In the genomic region with DNA sequence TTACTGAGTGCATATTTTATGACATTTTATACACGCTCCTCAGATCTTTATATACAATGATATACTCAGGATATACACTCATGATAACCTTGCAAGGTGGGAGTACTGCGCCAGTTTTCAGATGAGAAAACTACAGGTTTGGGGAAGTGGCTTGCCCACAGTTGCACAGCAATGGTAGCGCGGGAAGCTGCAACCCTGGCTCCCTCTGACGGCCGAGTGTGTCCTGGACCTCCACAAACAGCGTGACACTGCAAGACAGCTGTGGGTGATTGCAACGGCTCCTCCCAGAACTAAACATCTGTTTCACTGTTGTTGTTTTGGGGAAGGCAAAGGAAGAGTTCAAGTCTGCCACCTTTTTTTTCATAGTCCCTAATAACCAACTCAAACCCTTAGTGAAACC, we compare ENCODE assay signal across 1 cellular context.
TF ChIP-seq lines count a peak whose summit lies in the region.

No MANE protein-coding gene starts in this region.

TF ChIP-seq in K562, 482 proteins besides CTCF, POLR2A, EP300 and RAD21 (continued from another document and continues in another):
- TF ChIP-seq, protein P1, sequence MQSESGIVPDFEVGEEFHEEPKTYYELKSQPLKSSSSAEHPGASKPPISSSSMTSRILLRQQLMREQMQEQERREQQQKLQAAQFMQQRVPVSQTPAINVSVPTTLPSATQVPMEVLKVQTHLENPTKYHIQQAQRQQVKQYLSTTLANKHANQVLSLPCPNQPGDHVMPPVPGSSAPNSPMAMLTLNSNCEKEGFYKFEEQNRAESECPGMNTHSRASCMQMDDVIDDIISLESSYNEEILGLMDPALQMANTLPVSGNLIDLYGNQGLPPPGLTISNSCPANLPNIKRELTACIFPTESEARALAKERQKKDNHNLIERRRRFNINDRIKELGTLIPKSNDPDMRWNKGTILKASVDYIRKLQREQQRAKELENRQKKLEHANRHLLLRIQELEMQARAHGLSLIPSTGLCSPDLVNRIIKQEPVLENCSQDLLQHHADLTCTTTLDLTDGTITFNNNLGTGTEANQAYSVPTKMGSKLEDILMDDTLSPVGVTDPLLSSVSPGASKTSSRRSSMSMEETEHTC (IDR thresholded peaks at IDR 0.05), result no peak
- no peak for TF ChIP-seq ZNF79 (CRISPR knock-in tag; IDR thresholded peaks at IDR 0.05; ENCODE audit: low read depth)
- TF ChIP-seq, protein P2, sequence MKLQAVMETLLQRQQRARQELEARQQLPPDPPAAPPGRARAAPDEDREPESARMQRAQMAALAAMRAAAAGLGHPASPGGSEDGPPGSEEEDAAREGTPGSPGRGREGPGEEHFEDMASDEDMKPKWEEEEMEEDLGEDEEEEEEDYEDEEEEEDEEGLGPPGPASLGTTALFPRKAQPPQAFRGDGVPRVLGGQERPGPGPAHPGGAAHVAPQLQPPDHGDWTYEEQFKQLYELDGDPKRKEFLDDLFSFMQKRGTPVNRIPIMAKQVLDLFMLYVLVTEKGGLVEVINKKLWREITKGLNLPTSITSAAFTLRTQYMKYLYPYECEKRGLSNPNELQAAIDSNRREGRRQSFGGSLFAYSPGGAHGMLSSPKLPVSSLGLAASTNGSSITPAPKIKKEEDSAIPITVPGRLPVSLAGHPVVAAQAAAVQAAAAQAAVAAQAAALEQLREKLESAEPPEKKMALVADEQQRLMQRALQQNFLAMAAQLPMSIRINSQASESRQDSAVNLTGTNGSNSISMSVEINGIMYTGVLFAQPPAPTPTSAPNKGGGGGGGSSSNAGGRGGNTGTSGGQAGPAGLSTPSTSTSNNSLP (IDR thresholded peaks at IDR 0.05; ENCODE audit: borderline replicate concordance, low read depth, low read length), result no peak
- TF ChIP-seq PURB (CRISPR knock-in tag; IDR thresholded peaks at IDR 0.05; ENCODE audit: low read depth), result no peak
- no peak for TF ChIP-seq CAMTA2 (CRISPR knock-in tag; conservative IDR thresholded peaks at IDR 0.05)
- TF ChIP-seq YY1 (IDR thresholded peaks at IDR 0.05; ENCODE audit: borderline replicate concordance in 1 of 3, control insufficient read depth in 1 of 3, extremely low read depth in 1 of 3, insufficient read depth in 3 of 3, insufficient read length in 1 of 3, insufficient replicate concordance in 2 of 3, low read depth in 1 of 3, low read length in 2 of 3), result peak in 1 of 3 experiments; percentile 33
- peak in 1 of 2 experiments; percentile 14 for TF ChIP-seq E2F6 (IDR thresholded peaks at IDR 0.05; ENCODE audit: borderline replicate concordance in 1 of 2, extremely low read depth in 1 of 2, insufficient read depth in 1 of 2, insufficient read length in 1 of 2, low read depth in 1 of 2, low read length in 1 of 2, poor library complexity in 1 of 2, severe bottlenecking in 1 of 2)
- TF ChIP-seq ZBTB8A (IDR thresholded peaks at IDR 0.05; ENCODE audit: partially characterized antibody), result no peak
- no peak for TF ChIP-seq PREB (CRISPR knock-in tag; IDR thresholded peaks at IDR 0.05)
- TF ChIP-seq ZFP36 (IDR thresholded peaks at IDR 0.05; ENCODE audit: low read depth, low read length, partially characterized antibody), result peak; percentile 16
- TF ChIP-seq NFE2 (IDR thresholded peaks at IDR 0.05; ENCODE audit: low read depth), result peak; percentile 78
- TF ChIP-seq, protein P3, sequence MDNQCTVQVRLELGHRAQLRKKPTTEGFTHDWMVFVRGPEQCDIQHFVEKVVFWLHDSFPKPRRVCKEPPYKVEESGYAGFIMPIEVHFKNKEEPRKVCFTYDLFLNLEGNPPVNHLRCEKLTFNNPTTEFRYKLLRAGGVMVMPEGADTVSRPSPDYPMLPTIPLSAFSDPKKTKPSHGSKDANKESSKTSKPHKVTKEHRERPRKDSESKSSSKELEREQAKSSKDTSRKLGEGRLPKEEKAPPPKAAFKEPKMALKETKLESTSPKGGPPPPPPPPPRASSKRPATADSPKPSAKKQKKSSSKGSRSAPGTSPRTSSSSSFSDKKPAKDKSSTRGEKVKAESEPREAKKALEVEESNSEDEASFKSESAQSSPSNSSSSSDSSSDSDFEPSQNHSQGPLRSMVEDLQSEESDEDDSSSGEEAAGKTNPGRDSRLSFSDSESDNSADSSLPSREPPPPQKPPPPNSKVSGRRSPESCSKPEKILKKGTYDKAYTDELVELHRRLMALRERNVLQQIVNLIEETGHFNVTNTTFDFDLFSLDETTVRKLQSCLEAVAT (IDR thresholded peaks at IDR 0.05), result no peak
- no peak for TF ChIP-seq ZNF644 (tag; IDR thresholded peaks at IDR 0.05; ENCODE audit: low read depth)
- TF ChIP-seq NR0B1 (IDR thresholded peaks at IDR 0.05; ENCODE audit: partially characterized antibody), result no peak
- peak; percentile 30; the same call in 1 of the 2 replicates for TF ChIP-seq CTBP1 (IDR thresholded peaks at IDR 0.05; ENCODE audit: borderline replicate concordance)
- TF ChIP-seq SIN3A (IDR thresholded peaks at IDR 0.05; ENCODE audit: borderline replicate concordance in 2 of 2, control insufficient read depth in 1 of 2, low read depth in 2 of 2, low read length in 2 of 2), result peak in 1 of 2 experiments; percentile 61; a peak in 1 of 4 replicates
- TF ChIP-seq PTRF (tag; IDR thresholded peaks at IDR 0.05), result no peak
- no peak for TF ChIP-seq WHSC1 (IDR thresholded peaks at IDR 0.05; ENCODE audit: low read length)
- TF ChIP-seq NR2F6 (CRISPR knock-in tag; IDR thresholded peaks at IDR 0.05), result no peak
- TF ChIP-seq, protein P4, sequence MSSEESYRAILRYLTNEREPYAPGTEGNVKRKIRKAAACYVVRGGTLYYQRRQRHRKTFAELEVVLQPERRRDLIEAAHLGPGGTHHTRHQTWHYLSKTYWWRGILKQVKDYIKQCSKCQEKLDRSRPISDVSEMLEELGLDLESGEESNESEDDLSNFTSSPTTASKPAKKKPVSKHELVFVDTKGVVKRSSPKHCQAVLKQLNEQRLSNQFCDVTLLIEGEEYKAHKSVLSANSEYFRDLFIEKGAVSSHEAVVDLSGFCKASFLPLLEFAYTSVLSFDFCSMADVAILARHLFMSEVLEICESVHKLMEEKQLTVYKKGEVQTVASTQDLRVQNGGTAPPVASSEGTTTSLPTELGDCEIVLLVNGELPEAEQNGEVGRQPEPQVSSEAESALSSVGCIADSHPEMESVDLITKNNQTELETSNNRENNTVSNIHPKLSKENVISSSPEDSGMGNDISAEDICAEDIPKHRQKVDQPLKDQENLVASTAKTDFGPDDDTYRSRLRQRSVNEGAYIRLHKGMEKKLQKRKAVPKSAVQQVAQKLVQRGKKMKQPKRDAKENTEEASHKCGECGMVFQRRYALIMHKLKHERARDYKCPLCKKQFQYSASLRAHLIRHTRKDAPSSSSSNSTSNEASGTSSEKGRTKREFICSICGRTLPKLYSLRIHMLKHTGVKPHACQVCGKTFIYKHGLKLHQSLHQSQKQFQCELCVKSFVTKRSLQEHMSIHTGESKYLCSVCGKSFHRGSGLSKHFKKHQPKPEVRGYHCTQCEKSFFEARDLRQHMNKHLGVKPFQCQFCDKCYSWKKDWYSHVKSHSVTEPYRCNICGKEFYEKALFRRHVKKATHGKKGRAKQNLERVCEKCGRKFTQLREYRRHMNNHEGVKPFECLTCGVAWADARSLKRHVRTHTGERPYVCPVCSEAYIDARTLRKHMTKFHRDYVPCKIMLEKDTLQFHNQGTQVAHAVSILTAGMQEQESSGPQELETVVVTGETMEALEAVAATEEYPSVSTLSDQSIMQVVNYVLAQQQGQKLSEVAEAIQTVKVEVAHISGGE (CRISPR knock-in tag; IDR thresholded peaks at IDR 0.05), result 0 out of 6 replicates have a peak, but pooled peaks of 1 of the 3 experiments have one; percentile 30
- TF ChIP-seq ZNF77 (CRISPR knock-in tag; IDR thresholded peaks at IDR 0.05), result no peak
- TF ChIP-seq ID3 (CRISPR knock-in tag; IDR thresholded peaks at IDR 0.05), result no peak
- TF ChIP-seq ID3 (tag; IDR thresholded peaks at IDR 0.05), result no peak
- 0 out of 2 replicates have a peak, but pooled peaks have one; percentile 10 for TF ChIP-seq SMC3 (conservative IDR thresholded peaks at IDR 0.05; ENCODE audit: insufficient read depth, low read depth, low read length)
- TF ChIP-seq FOS (IDR thresholded peaks at IDR 0.05; ENCODE audit: extremely low read depth, insufficient read length), result no peak
- TF ChIP-seq RB1 (IDR thresholded peaks at IDR 0.05; ENCODE audit: low read depth), result peak; percentile 57; the same call in 1 of the 2 replicates
- TF ChIP-seq MAFK (IDR thresholded peaks at IDR 0.05; ENCODE audit: low read length), result 0 out of 2 replicates have a peak, but pooled peaks have one; percentile 20
- 0 out of 4 replicates have a peak, but pooled peaks of 1 of the 2 experiments have one; percentile 42 for TF ChIP-seq MNT (conservative IDR thresholded peaks at IDR 0.05)
- TF ChIP-seq CXXC5 (CRISPR knock-in tag; IDR thresholded peaks at IDR 0.05), result no peak
- TF ChIP-seq, protein P5, sequence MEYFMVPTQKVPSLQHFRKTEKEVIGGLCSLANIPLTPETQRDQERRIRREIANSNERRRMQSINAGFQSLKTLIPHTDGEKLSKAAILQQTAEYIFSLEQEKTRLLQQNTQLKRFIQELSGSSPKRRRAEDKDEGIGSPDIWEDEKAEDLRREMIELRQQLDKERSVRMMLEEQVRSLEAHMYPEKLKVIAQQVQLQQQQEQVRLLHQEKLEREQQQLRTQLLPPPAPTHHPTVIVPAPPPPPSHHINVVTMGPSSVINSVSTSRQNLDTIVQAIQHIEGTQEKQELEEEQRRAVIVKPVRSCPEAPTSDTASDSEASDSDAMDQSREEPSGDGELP (CRISPR knock-in tag; IDR thresholded peaks at IDR 0.05; ENCODE audit: borderline replicate concordance), result peak; percentile 86
- TF ChIP-seq CEBPB (tag; IDR thresholded peaks at IDR 0.05), result 0 out of 2 replicates have a peak, but pooled peaks have one; percentile 8
- TF ChIP-seq NRF1 (conservative IDR thresholded peaks at IDR 0.05 in 1 of 2, IDR thresholded peaks at IDR 0.05 in 1 of 2), result no peak
- peak; percentile 74; the same call in 1 of the 2 replicates for TF ChIP-seq SPI1 (IDR thresholded peaks at IDR 0.05; ENCODE audit: borderline replicate concordance, low read depth, low read length)
- TF ChIP-seq MECOM (CRISPR knock-in tag; IDR thresholded peaks at IDR 0.05), result no peak
- no peak for TF ChIP-seq ZFPM2 (CRISPR knock-in tag; IDR thresholded peaks at IDR 0.05)
- no peak for TF ChIP-seq KLF6 (CRISPR knock-in tag; IDR thresholded peaks at IDR 0.05; ENCODE audit: borderline replicate concordance)
- TF ChIP-seq C11orf30 (IDR thresholded peaks at IDR 0.05; ENCODE audit: low read depth), result peak; percentile 35; the same call in 1 of the 2 replicates
- no peak for TF ChIP-seq MCM5 (IDR thresholded peaks at IDR 0.05; ENCODE audit: low read depth)
- TF ChIP-seq JUND (IDR thresholded peaks at IDR 0.05; ENCODE audit: borderline replicate concordance, low read depth, low read length), result peak; percentile 12; the same call in 1 of the 2 replicates
- no peak; the same call in 2 of the 3 replicates for TF ChIP-seq JUND (tag; IDR thresholded peaks at IDR 0.05; ENCODE audit: borderline replicate concordance, low read depth, low read length)
- TF ChIP-seq DDX20 (tag; IDR thresholded peaks at IDR 0.05; ENCODE audit: low read depth), result no peak
